1 cellular context compared by ENCODE assay signal in genomic region chr2:231100321-231100720, GRCh38. TPM values are rescaled to one million over a fixed set of nuclear protein-coding genes. Genes with fewer than 3 reads are reported as not detected.
"Had no signal": no experiment of that assay in that cellular context is flagged by ENCODE, and none has a peak within 500 bp of the region (broad histone marks: within the 10 kb centered on the region; RNA-seq: fewer than 3 reads in every experiment).

No MANE protein-coding gene starts in this region.

RNA-seq across cellular contexts. Expression of gene HTR2B, which starts 24.5 kb away (rescaled TPM):
- total RNA-seq: natural killer cell had no signal
